Comparison of ENCODE assay signal across 28 cellular contexts in genomic region chr9:93486269-93486668, GRCh38. TPM values are rescaled to one million over a fixed set of nuclear protein-coding genes. Genes with fewer than 3 reads are reported as not detected.
A peak's percentile ranks its signal among the peaks of the same experiment; 100 is the strongest.
DNase-seq lines count a peak whose midpoint lies in the region; ATAC-seq and TF ChIP-seq lines count a peak whose summit lies in the region.
"Had no signal": no experiment of that assay in that cellular context is flagged by ENCODE, and none has a peak within 500 bp of the region (broad histone marks: within the 10 kb centered on the region; RNA-seq: fewer than 3 reads in every experiment).

No MANE protein-coding gene starts in this region.

- H3K36me3 Mint-ChIP-seq in CD14-positive monocyte: peaks cover 57 to 75% of the 10 kb centered on the region in 2 donors
- peaks cover 26 to 57% (median 30%) of the 10 kb centered on the region in 3 experiments for H3K36me3 Mint-ChIP-seq in H9 (ENCODE audit: insufficient read depth in 1 of 3, low read depth in 3 of 3)
- peaks cover 44% of the 10 kb centered on the region for H3K36me3 Mint-ChIP-seq in activated naive CD8-positive, alpha-beta T cell treated with anti-CD3 and anti-CD28 coated beads, Interleukin-2, amount 50 U/mL, for 24 hours (ENCODE audit: low read depth)

- H3K56ac ChIP-seq in H9 (ENCODE audit: insufficient read length, low read depth, low read length): no peak overlapping the region

- no CpG with 5 or more reads among the region's 1 CpG for WGBS in H9 (ENCODE audit: extremely low coverage, insufficient read length, low lambda C conversion rate)

- H3K9me3 Mint-ChIP-seq in CD14-positive monocyte: peaks cover 0 to 3% (median 0%) of the 10 kb centered on the region in 7 donors
- no peaks in the 10 kb centered on the region for H3K9me3 Mint-ChIP-seq in H9
- H3K9me3 Mint-ChIP-seq in activated naive CD8-positive, alpha-beta T cell treated with anti-CD3 and anti-CD28 coated beads, Interleukin-2, amount 50 U/mL, for 24 hours: no peaks in the 10 kb centered on the region

- ATAC-seq in activated naive CD8-positive, alpha-beta T cell treated with anti-CD3 and anti-CD28 coated beads, Interleukin-2, amount 50 U/mL, for 24 hours: no peak
- ATAC-seq in left colon: peak; percentile 10
- no peak for ATAC-seq in GM18511 (IDR thresholded peaks at IDR 0.05; ENCODE audit: unreplicated experiment)
- ATAC-seq in GM19395 (IDR thresholded peaks at IDR 0.05; ENCODE audit: unreplicated experiment): no peak
- ATAC-seq: lower lobe of right lung, pancreas, sciatic nerve had no signal

- H2BK20ac ChIP-seq in H9 (ENCODE audit: low read depth, low read length, poor library complexity, severe bottlenecking): no peak overlapping the region

- no peak overlapping the region for H3K18ac ChIP-seq in H9 (ENCODE audit: insufficient read length, low read depth, low read length)

- H3K79me1 ChIP-seq in H9 (ENCODE audit: insufficient read depth, low read depth, low read length, poor library complexity, severe bottlenecking): peaks cover 8% of the 10 kb centered on the region

- H3K27me3 Mint-ChIP-seq in CD14-positive monocyte (ENCODE audit: low read depth in 3 of 3) (peaks cover 0 to 2% (median 2%) of the 10 kb centered on the region in 3 donors), H9 (ENCODE audit: low read depth) (no peaks in the 10 kb centered on the region)
- H3K27me3 Mint-ChIP-seq in activated naive CD8-positive, alpha-beta T cell treated with anti-CD3 and anti-CD28 coated beads, Interleukin-2, amount 50 U/mL, for 24 hours: no peaks in the 10 kb centered on the region
- H3K27me3 Mint-ChIP-seq: B cell had no signal

- H3K9me3 ChIP-seq in H9 (ENCODE audit: control insufficient read depth, low read depth, low read length): no peaks in the 10 kb centered on the region
- H3K9me3 ChIP-seq: Caco-2, HAP-1, lower lobe of right lung, MG63, pancreas, Peyer's patch, SK-N-SH, stomach had no signal

- no peak overlapping the region for H3K23ac ChIP-seq in H9 (ENCODE audit: insufficient read length, low read depth, low read length)

- no peak overlapping the region for H2AK5ac ChIP-seq in H9 (ENCODE audit: insufficient read length, low read length)

- H3K23me2 ChIP-seq in H9 (ENCODE audit: insufficient read length, low read depth, low read length, poor library complexity, severe bottlenecking): no peaks in the 10 kb centered on the region

- H3K4ac ChIP-seq in H9 (ENCODE audit: low read depth, low read length): no peak overlapping the region

- no peak overlapping the region for H4K5ac ChIP-seq in H9 (ENCODE audit: insufficient read length, low read depth, low read length)

- H3T11ph ChIP-seq in H9 (ENCODE audit: low read length): no peak overlapping the region

- H2BK120ac ChIP-seq in H9 (ENCODE audit: low read depth, low read length, poor library complexity, severe bottlenecking): no peak overlapping the region

- H3K4me1 Mint-ChIP-seq in CD14-positive monocyte: peaks cover 35% of the 10 kb centered on the region
- peaks cover 0 to 10% of the 10 kb centered on the region in 2 experiments; a peak in 2 of 4 replicates for H3K4me1 Mint-ChIP-seq in H9
- H3K4me1 Mint-ChIP-seq in activated naive CD8-positive, alpha-beta T cell treated with anti-CD3 and anti-CD28 coated beads, Interleukin-2, amount 50 U/mL, for 24 hours: peaks cover 15% of the 10 kb centered on the region

- no peak overlapping the region for H2BK15ac ChIP-seq in H9 (ENCODE audit: low read depth, low read length)

- no peaks in the 10 kb centered on the region for H3K27me3 ChIP-seq in H9 (ENCODE audit: insufficient read depth, low read length)
- H3K27me3 ChIP-seq: hepatocyte, MG63, pancreas, Peyer's patch, stomach had no signal

- no peak overlapping the region for H2AFZ ChIP-seq in H9 (ENCODE audit: low read length)
- H2AFZ ChIP-seq: hepatocyte had no signal

- no peak overlapping the region for H3K14ac ChIP-seq in H9 (ENCODE audit: insufficient read depth, low read length)

- peaks cover 2% of the 10 kb centered on the region; the same call in 1 of the 2 replicates for H3K79me2 ChIP-seq in H9 (ENCODE audit: insufficient read depth, low read length)

- no peak overlapping the region for H4K91ac ChIP-seq in H9 (ENCODE audit: insufficient read length, low read depth, low read length)

- no peak overlapping the region for H3K9ac ChIP-seq in H9 (ENCODE audit: extremely low read depth, insufficient read length, low read length)
- H3K9ac ChIP-seq: SK-N-SH had no signal

- peaks cover 2% of the 10 kb centered on the region for H4K20me1 ChIP-seq in H9 (ENCODE audit: control insufficient read depth, insufficient read depth, insufficient read length)

- H3K4me3 Mint-ChIP-seq in CD14-positive monocyte: no peak overlapping the region
- H3K4me3 Mint-ChIP-seq in H9: no peak overlapping the region
- H3K4me3 Mint-ChIP-seq in activated naive CD8-positive, alpha-beta T cell treated with anti-CD3 and anti-CD28 coated beads, Interleukin-2, amount 50 U/mL, for 24 hours: no peak overlapping the region
- H3K4me3 Mint-ChIP-seq: B cell had no signal

- no peak overlapping the region for H2BK12ac ChIP-seq in H9 (ENCODE audit: insufficient read length, low read depth, low read length)

- H3K27ac ChIP-seq in H9 (ENCODE audit: insufficient read length, low read depth, low read length): no peak overlapping the region
- H3K27ac ChIP-seq: coronary artery, hepatocyte, lower lobe of right lung, pancreas, Peyer's patch, stomach had no signal

- H4K8ac ChIP-seq in H9 (replicated peaks; ENCODE audit: insufficient read length, low read depth, low read length): no peak overlapping the region

- H3K27ac Mint-ChIP-seq in CD14-positive monocyte (peak overlapping the region in 6 of 7 donors; percentile 20 to 81 (median 52)), H9 (peak overlapping the region in 2 of 3 experiments; percentile 8 to 84; a peak in 1 of 7 replicates)
- peak overlapping the region; percentile 79 for H3K27ac Mint-ChIP-seq in activated naive CD8-positive, alpha-beta T cell treated with anti-CD3 and anti-CD28 coated beads, Interleukin-2, amount 50 U/mL, for 24 hours
- H3K27ac Mint-ChIP-seq: B cell had no signal

- H2BK5ac ChIP-seq in H9 (ENCODE audit: insufficient read length, low read length): no peak overlapping the region

- no peak for DNase-seq in CD14-positive monocyte (ENCODE audit: low spot score)
- DNase-seq in H9: no peak
- DNase-seq in activated naive CD8-positive, alpha-beta T cell treated with anti-CD3 and anti-CD28 coated beads, Interleukin-2, amount 50 U/mL, for 24 hours: no peak
- no peak for DNase-seq in left colon
- no peak for DNase-seq in NCI-H128 (lab: John Stamatoyannopoulos, UW; ENCODE audit: unreplicated experiment)
- no peak for DNase-seq in GOT3 (lab: John Stamatoyannopoulos, UW)
- DNase-seq: activated CD4-positive, CD25-positive, alpha-beta regulatory T cell treated with anti-CD3 and anti-CD28 coated beads, Interleukin-2, amount 50 U/mL, for 72 hours; activated naive CD4-positive, alpha-beta T cell; Caco-2; EL; foreskin fibroblast; islet precursor cell; lower lobe of right lung; MG63; NCI-H1694; NCI-H226; pancreas; Peyer's patch; SK-N-SH; stomach; T-helper 9 cell had no signal

- H3K4me1 ChIP-seq in H9 (ENCODE audit: insufficient read depth, low read length): no peaks in the 10 kb centered on the region
- H3K4me1 ChIP-seq: Caco-2, HAP-1, Peyer's patch had no signal

- TF ChIP-seq CTCF in CD14-positive monocyte (IDR thresholded peaks at IDR 0.05): no peak
- no peak for TF ChIP-seq CTCF in H9 (conservative IDR thresholded peaks at IDR 0.05)

- no peak overlapping the region for H3K4me2 ChIP-seq in H9 (ENCODE audit: insufficient read depth, insufficient read length, low read length)
- H3K4me2 ChIP-seq: hepatocyte, SK-N-SH had no signal

- intact Hi-C loops in CD14-positive monocyte (cut with micrococcal nuclease): no loop called here
- intact Hi-C loops in left colon (cut with DNase I, micrococcal nuclease): no loop called here

RNA-seq across cellular contexts. Expression of gene FAM120AOS, which starts 32.9 kb away (rescaled TPM):
- 10 to 100 TPM; 41.6 to 47.7 TPM for polyA plus RNA-seq in CD14-positive monocyte
- total RNA-seq in H9 (2021) (53.6 and 53.7 TPM in 2 replicates), left colon (10 to 100 TPM; 65.8 to 93.3 TPM)

RNA-seq across cellular contexts. Expression of gene FAM120A, which starts 34.8 kb away (rescaled TPM):
- polyA plus RNA-seq in CD14-positive monocyte: 10 to 100 TPM; 10.4 to 12.7 TPM
- total RNA-seq in H9 (2021) (57.3 and 57.7 TPM in 2 replicates), left colon (100 to 1,000 TPM; 179 to 214 TPM)
